8 cellular contexts compared by ENCODE assay signal in genomic region chrX:48897621-48898306, GRCh38. TPM values are rescaled to one million over a fixed set of nuclear protein-coding genes. Genes with fewer than 3 reads are reported as not detected.
DNase-seq lines count a peak whose midpoint lies in the region; ATAC-seq lines count a peak whose summit lies in the region.

PQBP1 (plus strand) TSS chrX:48897930; CDS start chrX:48898510, 580 bp downstream.
TIMM17B (minus strand) TSS chrX:48897768; CDS start chrX:48897749, 19 bp downstream.

- DNase-seq in Ammon's horn (ENCODE audit: low spot score) (peak; percentile 96), GM19238 (ENCODE audit: insufficient read length, low spot score) (peak; percentile 78), NCI-H524 (lab: John Stamatoyannopoulos, UW) (peak; percentile 96 to 97), kidney glomerular epithelial cell (lab: John Stamatoyannopoulos, UW) (peak; percentile 73)
- DNase-seq in activated CD4-positive, alpha-beta T cell treated with anti-CD3 and anti-CD28 coated beads for 36 hours, result peak; percentile 92
- DNase-seq in stimulated activated CD4-positive, alpha-beta T cell treated with anti-CD3 and anti-CD28 coated beads, Interleukin-1b, Interleukin-23, amount 100 ng/mL, for 1 hour (ENCODE audit: low read depth in 2 of 2), result peak; percentile 60 to 65

- intact Hi-C loops in activated CD4-positive, alpha-beta T cell treated with anti-CD3 and anti-CD28 coated beads for 36 hours (cut with DNase I, micrococcal nuclease), result loop anchor here (1.0 to 10.0 kb wide), 11 partner anchors 14 to 201 kb away; partner anchors contain the start of genes GRIPAP1 (in 1 of the 2), OTUD5 (in 1 of the 2), PIM2 (in 1 of the 2) and SLC35A2 (in 1 of the 2)

- no peaks in the 10 kb centered on the region for H3K9me3 Mint-ChIP-seq in activated CD4-positive, alpha-beta T cell treated with anti-CD3 and anti-CD28 coated beads for 36 hours (ENCODE audit: low read depth)

- ATAC-seq in HG03442 (IDR thresholded peaks at IDR 0.05; ENCODE audit: unreplicated experiment), result peak; percentile 92
- ATAC-seq in activated CD4-positive, alpha-beta T cell treated with anti-CD3 and anti-CD28 coated beads for 36 hours, result peak; percentile 94

- H3K36me3 Mint-ChIP-seq in activated CD4-positive, alpha-beta T cell treated with anti-CD3 and anti-CD28 coated beads for 36 hours (ENCODE audit: low read depth), result peaks cover 17% of the 10 kb centered on the region

- H3K27ac ChIP-seq in cingulate gyrus (ENCODE audit: low read depth, low read length), result peak within 1 kb of the TSS; percentile 87

- H3K4me3 Mint-ChIP-seq in activated CD4-positive, alpha-beta T cell treated with anti-CD3 and anti-CD28 coated beads for 36 hours, result peak within 1 kb of the TSS; percentile 81

- CTCF ChIA-PET in activated CD4-positive, alpha-beta T cell treated with anti-CD3 and anti-CD28 coated beads for 36 hours (lab: Charles Lee), result interaction anchor here (0.8 to 1.2 kb wide), 3 partner anchors 23 to 249 kb away, joined by 3 to 4 read pairs (median 4); no protein-coding TSS in a partner anchor

- POLR2A ChIA-PET in activated CD4-positive, alpha-beta T cell treated with anti-CD3 and anti-CD28 coated beads for 36 hours (lab: Charles Lee), result interaction anchor here (0.6 to 2.3 kb wide), 10 partner anchors 10 to 324 kb away, joined by 3 to 18 read pairs (median 4); partner anchors contain the start of genes RBM3, SLC35A2, SUV39H1 and WAS

- H3K27me3 Mint-ChIP-seq in activated CD4-positive, alpha-beta T cell treated with anti-CD3 and anti-CD28 coated beads for 36 hours, result no peaks in the 10 kb centered on the region

- peaks cover 19% of the 10 kb centered on the region for H3K4me1 Mint-ChIP-seq in activated CD4-positive, alpha-beta T cell treated with anti-CD3 and anti-CD28 coated beads for 36 hours

- H3K27ac Mint-ChIP-seq in activated CD4-positive, alpha-beta T cell treated with anti-CD3 and anti-CD28 coated beads for 36 hours, result peak within 1 kb of the TSS; percentile 94

RNA-seq across cellular contexts. Expression of gene PQBP1, which starts in this region (rescaled TPM):
- 10 to 100 TPM; 73.4 to 75.3 TPM for total RNA-seq in activated CD4-positive, alpha-beta T cell treated with anti-CD3 and anti-CD28 coated beads for 36 hours

RNA-seq across cellular contexts. Expression of gene TIMM17B, which starts in this region (rescaled TPM):
- 10 to 100 TPM; 54.2 to 58.9 TPM for total RNA-seq in activated CD4-positive, alpha-beta T cell treated with anti-CD3 and anti-CD28 coated beads for 36 hours

Comparison
In these comparisons a context has a peak if more than half of its experiments do, and no peak if none do; other contexts are left out.
1. Peak in every context shown above with its lines: DNase-seq, ATAC-seq and H3K27ac ChIP-seq.